In the genomic region with DNA sequence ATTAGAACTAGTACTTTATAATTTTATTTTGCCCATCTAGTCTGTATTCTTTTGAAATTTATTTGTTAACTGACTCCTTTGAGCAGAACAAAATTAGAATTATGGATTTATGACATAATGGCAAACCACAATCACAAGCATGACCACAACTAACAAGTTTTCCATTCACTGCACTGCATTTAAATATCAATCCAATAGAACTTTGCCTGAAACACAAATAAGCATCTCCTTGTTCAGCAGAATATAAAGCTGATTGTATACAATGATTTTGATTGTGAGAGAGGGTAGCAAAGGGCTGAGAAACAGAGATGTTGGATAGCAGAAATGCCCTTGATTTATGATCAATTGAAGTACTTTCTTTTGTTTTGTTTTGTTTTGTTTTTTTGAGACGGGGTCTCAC, we compare ENCODE assay signal across 20 cellular contexts.
"Had no signal": no experiment of that assay in that cellular context is flagged by ENCODE, and none has a peak within 500 bp of the region (broad histone marks: within the 10 kb centered on the region; RNA-seq: fewer than 3 reads in every experiment).

No MANE protein-coding gene starts in this region.

- ATAC-seq: Panc1, SK-N-SH treated with all-trans-retinoic acid at 6 μM for 48 hours had no signal

- H3K27ac ChIP-seq: RWPE1 had no signal

- H3K4me3 ChIP-seq: MG63 had no signal

- H3K36me3 ChIP-seq: MG63 had no signal

- H3K9me3 ChIP-seq: MG63 had no signal

- H3K27me3 ChIP-seq: MG63 had no signal

- DNase-seq: Karpas-422, KG1, MG63, NCI-H1092, NCI-H1105 treated with DMSO at 0.1 percent for 48 hours, NCI-H1417 treated with DMSO at 0.1 percent for 48 hours, NCI-H146, NCI-H1694 treated with DMSO at 0.1 percent for 48 hours, NCI-H1930, NCI-H2081, NCI-H2107, NCI-H2227 treated with DMSO at 0.1 percent for 48 hours, NCI-H510A, NCI-H524 treated with DMSO at 0.1 percent for 48 hours, NCI-H69, NCI-H774, SHP77 had no signal
